22 cellular contexts compared by ENCODE assay signal in the genomic region with DNA sequence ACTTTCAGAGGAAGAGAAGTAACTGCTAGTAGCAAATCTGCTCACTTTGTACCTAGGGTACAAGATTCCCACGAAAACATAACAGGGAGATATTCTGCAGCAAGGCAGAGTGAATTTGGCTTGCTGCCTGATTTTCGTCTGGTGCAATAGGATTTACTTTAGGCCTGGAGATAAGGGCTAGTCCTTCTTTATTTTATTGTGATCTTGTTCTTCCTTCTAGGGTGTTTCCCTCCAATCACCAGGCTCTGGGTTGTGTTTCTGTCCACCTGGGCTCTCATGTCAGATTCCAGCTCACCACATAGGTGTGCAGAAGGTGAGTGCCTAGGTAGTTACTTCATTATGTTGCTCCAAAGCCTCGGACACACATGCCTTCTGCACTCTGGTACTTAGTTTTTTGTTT.
DNase-seq lines count a peak whose midpoint lies in the region; ATAC-seq, FAIRE-seq and TF ChIP-seq lines count a peak whose summit lies in the region.
"Had no signal": no experiment of that assay in that cellular context is flagged by ENCODE, and none has a peak within 500 bp of the region (broad histone marks: within the 10 kb centered on the region; RNA-seq: fewer than 3 reads in every experiment).

No MANE protein-coding gene starts in this region.

- DNase-seq in A673 (ENCODE audit: low spot score) (peak; percentile 23), T-helper 17 cell (no peak), left colon (peak in 1 of 2 donors; percentile 18), pancreas (no peak), GM20000 (ENCODE audit: low spot score) (no peak)
- DNase-seq: CD4-positive, alpha-beta T cell; COR-L47; DMS79; KG1; NCI-H1105 treated with DMSO at 0.1 percent for 48 hours; NCI-H1694 treated with DMSO at 0.1 percent for 48 hours; NCI-H2081 treated with DMSO at 0.1 percent for 48 hours; NCI-H446; NCI-H526; OCI-M1; Right ventricle myocardium superior had no signal

- no peaks in the 10 kb centered on the region for H3K27me3 ChIP-seq in A673 (replicated peaks; ENCODE audit: insufficient read depth, low read depth, low read length, poor library complexity)
- no peaks in the 10 kb centered on the region for H3K27me3 ChIP-seq in pancreas
- H3K27me3 ChIP-seq: BLaER1 had no signal

- intact Hi-C loops in A673 (cut with micrococcal nuclease; ENCODE audit: unreplicated experiment), result no loop called here
- intact Hi-C loops in left colon (cut with DNase I, micrococcal nuclease), result no loop called here
- intact Hi-C loops in pancreas (cut with DNase I), result no loop called here

- 25 to 28% methylated on average over 3 of the region's 3 CpGs for WGBS in pancreas, 2 donors

- H3K36me3 ChIP-seq in A673 (ENCODE audit: insufficient read depth, low read length, poor library complexity, severe bottlenecking), result no peaks in the 10 kb centered on the region
- H3K36me3 ChIP-seq in pancreas, result no peaks in the 10 kb centered on the region
- H3K36me3 ChIP-seq: BLaER1 had no signal

- H3K4me3 ChIP-seq in A673 (ENCODE audit: low read depth, low read length, poor library complexity, severe bottlenecking), result no peak overlapping the region
- H3K4me3 ChIP-seq in pancreas, result no peak overlapping the region
- H3K4me3 ChIP-seq: BLaER1 had no signal

- H3K27me3 Mint-ChIP-seq in T-helper 17 cell, result peaks cover 13% of the 10 kb centered on the region
- H3K27me3 Mint-ChIP-seq: CD4-positive, alpha-beta T cell had no signal

- ATAC-seq in T-helper 17 cell (no peak), left colon (peak; percentile 77), pancreas (peak in 3 of 4 donors; percentile 28 to 60 (median 47)), GM21367 (IDR thresholded peaks at IDR 0.05; ENCODE audit: unreplicated experiment) (no peak), GM21576 (IDR thresholded peaks at IDR 0.05; ENCODE audit: unreplicated experiment) (no peak)
- ATAC-seq: HCT116 had no signal

- H3K9me3 ChIP-seq in A673 (ENCODE audit: low read depth, low read length, poor library complexity, severe bottlenecking), result no peaks in the 10 kb centered on the region
- no peaks in the 10 kb centered on the region for H3K9me3 ChIP-seq in T-helper 17 cell (ENCODE audit: control insufficient read depth, low read length, poor library complexity, severe bottlenecking)
- H3K9me3 ChIP-seq in pancreas, result no peaks in the 10 kb centered on the region

- no peak for FAIRE-seq in pancreas (lab: Jason Lieb, UNC)
- FAIRE-seq: H1, RCC 7860 had no signal

- H3K4me1 ChIP-seq in A673 (ENCODE audit: insufficient read depth, low read length, poor library complexity, severe bottlenecking), result peaks cover 39% of the 10 kb centered on the region
- peaks cover 5 to 7% (median 6%) of the 10 kb centered on the region in 3 donors for H3K4me1 ChIP-seq in pancreas

- peak overlapping the region; percentile 37 for H3K27ac Mint-ChIP-seq in T-helper 17 cell
- H3K27ac Mint-ChIP-seq: CD4-positive, alpha-beta T cell had no signal

- no peaks in the 10 kb centered on the region for H3K36me3 Mint-ChIP-seq in T-helper 17 cell (ENCODE audit: low read depth)

- BruUV-seq in A673 (replicated peaks; lab: Mats Ljungman, UMichigan), result no TSS peak

- POLR2A ChIA-PET in A673 (lab: Charles Lee; ENCODE audit: low non-redundant PET), result no interaction called here

- CTCF ChIA-PET in A673 (lab: Charles Lee), result no interaction called here

- peaks cover 2% of the 10 kb centered on the region for H3K4me1 Mint-ChIP-seq in T-helper 17 cell

- no peak overlapping the region for H3K4me3 Mint-ChIP-seq in T-helper 17 cell
- H3K4me3 Mint-ChIP-seq: CD4-positive, alpha-beta T cell had no signal

- TF ChIP-seq CTCF in A673 (conservative IDR thresholded peaks at IDR 0.05; ENCODE audit: low read depth, low read length) (no peak), pancreas (IDR thresholded peaks at IDR 0.05) (no peak), GM20000 (IDR thresholded peaks at IDR 0.05; ENCODE audit: extremely low read depth, missing control alignments) (no peak)

- no peak overlapping the region for H3K27ac ChIP-seq in A673 (ENCODE audit: low read depth, low read length, poor library complexity, severe bottlenecking)
- H3K27ac ChIP-seq in pancreas, result no peak overlapping the region
- H3K27ac ChIP-seq: BLaER1 had no signal

Comparison
In these comparisons a context has a peak if more than half of its experiments do, and no peak if none do; other contexts are left out.
1. ATAC-seq: peak in left colon (single experiment) and pancreas (3 of 4); none in T-helper 17 cell (single experiment), GM21367 (single experiment) and GM21576 (single experiment).